ENCODE assay signal across 21 cellular contexts in the genomic region with DNA sequence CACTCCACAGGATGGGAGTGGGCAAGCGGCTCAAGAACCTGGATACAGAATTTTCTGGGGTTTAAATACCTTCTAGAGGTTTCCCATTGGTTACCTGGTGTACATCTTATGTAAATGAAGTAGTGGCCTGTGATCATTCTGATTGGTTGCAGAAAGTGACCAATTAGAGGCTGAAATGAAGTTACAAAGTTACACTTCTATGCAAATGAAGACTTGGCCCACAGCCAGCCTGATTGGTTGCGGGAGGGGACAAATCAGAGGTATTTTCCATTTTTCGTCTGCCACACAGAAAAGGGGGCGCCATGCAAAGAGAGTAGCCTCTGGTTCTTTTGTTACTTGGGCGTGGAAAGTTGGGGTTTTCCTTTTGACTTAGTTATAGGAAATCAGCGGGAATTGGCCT.
"Had no signal": no experiment of that assay in that cellular context is flagged by ENCODE, and none has a peak within 500 bp of the region (broad histone marks: within the 10 kb centered on the region; RNA-seq: fewer than 3 reads in every experiment).

No MANE protein-coding gene starts in this region.

- H3K9me3 ChIP-seq: esophagus muscularis mucosa, gastrocnemius medialis, heart right ventricle, mucosa of descending colon, neutrophil, psoas muscle, right lobe of liver, stomach, thoracic aorta had no signal

- H3K27me3 ChIP-seq: heart right ventricle, neutrophil, right lobe of liver had no signal

- H3K27ac Mint-ChIP-seq: effector memory CD8-positive, alpha-beta T cell had no signal

- H3K9me3 Mint-ChIP-seq: effector memory CD8-positive, alpha-beta T cell; naive thymus-derived CD8-positive, alpha-beta T cell had no signal

- H3K4me1 ChIP-seq: psoas muscle, right lobe of liver had no signal

- H3K4me3 ChIP-seq: esophagus muscularis mucosa, gastrocnemius medialis, heart right ventricle, mucosa of descending colon, psoas muscle, right lobe of liver, stomach, thoracic aorta had no signal

- H3K27me3 Mint-ChIP-seq: effector memory CD8-positive, alpha-beta T cell; naive thymus-derived CD8-positive, alpha-beta T cell had no signal

- DNase-seq: cortex of kidney; effector memory CD8-positive, alpha-beta T cell; gastrocnemius medialis; heart right ventricle; hypothalamus; islet precursor cell; mammary epithelial cell; mucosa of descending colon; naive thymus-derived CD8-positive, alpha-beta T cell; psoas muscle; retina; right lobe of liver; stimulated activated CD4-positive, alpha-beta T cell treated with anti-CD3 and anti-CD28 coated beads, Interleukin-4, amount 100 ng/mL, for 24 hours; stimulated activated naive CD4-positive, alpha-beta T cell; stomach; substantia nigra; trophoblast cell had no signal

- H3K36me3 ChIP-seq: esophagus muscularis mucosa, gastrocnemius medialis, right lobe of liver, stomach, thoracic aorta had no signal

- H3K27ac ChIP-seq: epithelial cell of prostate, esophagus muscularis mucosa, gastrocnemius medialis, neutrophil, psoas muscle, right lobe of liver, stomach, thoracic aorta had no signal

- H3K4me3 Mint-ChIP-seq: effector memory CD8-positive, alpha-beta T cell; naive thymus-derived CD8-positive, alpha-beta T cell had no signal
